In genomic region chr1:115630342-115630741, GRCh38 we compare ENCODE assay signal across 17 cellular contexts.
"Had no signal": no experiment of that assay in that cellular context is flagged by ENCODE, and none has a peak within 500 bp of the region (broad histone marks: within the 10 kb centered on the region; RNA-seq: fewer than 3 reads in every experiment).

No MANE protein-coding gene starts in this region.

- H3K4me3 ChIP-seq: esophagus squamous epithelium, gastroesophageal sphincter, smooth muscle cell, suprapubic skin, thyroid gland, uterus had no signal

- H3K4me1 ChIP-seq: gastroesophageal sphincter, thyroid gland, uterus had no signal

- H3K9me3 ChIP-seq: esophagus squamous epithelium, suprapubic skin, thyroid gland, uterus had no signal

- H3K4me1 Mint-ChIP-seq: naive thymus-derived CD4-positive, alpha-beta T cell had no signal

- H3K27me3 ChIP-seq: esophagus squamous epithelium, gastroesophageal sphincter, suprapubic skin, thyroid gland, uterus had no signal

- H3K27ac Mint-ChIP-seq: dendritic cell treated with granulocyte-macrophage colony-stimulating factor and Interleukin-4, amounts not matched to agents 40 ng/mL and 50 ng/mL, for 4 days; effector memory CD8-positive, alpha-beta T cell; naive thymus-derived CD4-positive, alpha-beta T cell; nephron progenitor cell; type B pancreatic cell had no signal

- DNase-seq: effector memory CD8-positive, alpha-beta T cell; esophagus squamous epithelium; foreskin fibroblast; glutamatergic neuron; islet precursor cell; naive thymus-derived CD4-positive, alpha-beta T cell; nephron progenitor cell; right cardiac atrium; stimulated activated CD4-positive, alpha-beta T cell treated with anti-CD3 and anti-CD28 coated beads, Interleukin-2, amount 100 ng/mL, for 48 hours; stimulated activated naive CD8-positive, alpha-beta T cell treated with anti-CD3 and anti-CD28 coated beads, Interleukin-15, Interleukin-2, amounts not matched to agents 100 U/mL and 50 U/mL, for 24 hours; thyroid gland; uterus had no signal

- H3K4me3 Mint-ChIP-seq: dendritic cell treated with granulocyte-macrophage colony-stimulating factor and Interleukin-4, amounts not matched to agents 40 ng/mL and 50 ng/mL, for 4 days; effector memory CD8-positive, alpha-beta T cell; naive thymus-derived CD4-positive, alpha-beta T cell; nephron progenitor cell; type B pancreatic cell had no signal

- H3K36me3 ChIP-seq: esophagus squamous epithelium, gastroesophageal sphincter, suprapubic skin, thyroid gland, uterus had no signal

- H3K27ac ChIP-seq: esophagus squamous epithelium, gastroesophageal sphincter, suprapubic skin, thyroid gland, uterus had no signal

- H3K36me3 Mint-ChIP-seq: type B pancreatic cell had no signal

- H3K9me3 Mint-ChIP-seq: dendritic cell treated with granulocyte-macrophage colony-stimulating factor and Interleukin-4, amounts not matched to agents 40 ng/mL and 50 ng/mL, for 4 days; type B pancreatic cell had no signal

- ATAC-seq: effector memory CD8-positive, alpha-beta T cell; gastroesophageal sphincter; naive thymus-derived CD4-positive, alpha-beta T cell; stimulated activated naive CD8-positive, alpha-beta T cell treated with anti-CD3 and anti-CD28 coated beads, Interleukin-15, Interleukin-2, amounts not matched to agents 100 U/mL and 50 U/mL, for 24 hours had no signal

- H3K4me2 ChIP-seq: smooth muscle cell had no signal
